In the genomic region with DNA sequence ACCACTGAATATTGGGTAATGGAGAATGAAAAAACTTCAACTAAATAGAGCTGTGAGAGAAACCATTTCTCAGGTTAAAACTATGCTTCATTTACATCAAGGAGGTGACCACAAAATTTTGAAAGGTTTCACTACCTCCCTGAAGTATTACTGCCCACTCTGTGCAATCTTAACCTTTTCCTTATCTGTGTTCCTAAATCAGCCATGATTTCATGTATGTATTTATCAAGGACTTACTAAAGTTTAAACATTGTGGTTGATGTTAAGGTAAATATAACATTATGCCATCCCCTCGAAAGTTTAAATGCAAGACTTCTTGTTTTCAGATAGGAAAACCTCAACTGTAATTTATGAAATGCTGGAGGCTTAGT, we compare ENCODE assay signal across 1 cellular context.
TF ChIP-seq lines count a peak whose summit lies in the region.

No MANE protein-coding gene starts in this region.

TF ChIP-seq in GM12878, 131 proteins besides CTCF, POLR2A, EP300 and RAD21 (continued from another document):
- TF ChIP-seq, protein P1, sequence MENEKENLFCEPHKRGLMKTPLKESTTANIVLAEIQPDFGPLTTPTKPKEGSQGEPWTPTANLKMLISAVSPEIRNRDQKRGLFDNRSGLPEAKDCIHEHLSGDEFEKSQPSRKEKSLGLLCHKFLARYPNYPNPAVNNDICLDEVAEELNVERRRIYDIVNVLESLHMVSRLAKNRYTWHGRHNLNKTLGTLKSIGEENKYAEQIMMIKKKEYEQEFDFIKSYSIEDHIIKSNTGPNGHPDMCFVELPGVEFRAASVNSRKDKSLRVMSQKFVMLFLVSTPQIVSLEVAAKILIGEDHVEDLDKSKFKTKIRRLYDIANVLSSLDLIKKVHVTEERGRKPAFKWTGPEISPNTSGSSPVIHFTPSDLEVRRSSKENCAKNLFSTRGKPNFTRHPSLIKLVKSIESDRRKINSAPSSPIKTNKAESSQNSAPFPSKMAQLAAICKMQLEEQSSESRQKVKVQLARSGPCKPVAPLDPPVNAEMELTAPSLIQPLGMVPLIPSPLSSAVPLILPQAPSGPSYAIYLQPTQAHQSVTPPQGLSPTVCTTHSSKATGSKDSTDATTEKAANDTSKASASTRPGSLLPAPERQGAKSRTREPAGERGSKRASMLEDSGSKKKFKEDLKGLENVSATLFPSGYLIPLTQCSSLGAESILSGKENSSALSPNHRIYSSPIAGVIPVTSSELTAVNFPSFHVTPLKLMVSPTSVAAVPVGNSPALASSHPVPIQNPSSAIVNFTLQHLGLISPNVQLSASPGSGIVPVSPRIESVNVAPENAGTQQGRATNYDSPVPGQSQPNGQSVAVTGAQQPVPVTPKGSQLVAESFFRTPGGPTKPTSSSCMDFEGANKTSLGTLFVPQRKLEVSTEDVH (IDR thresholded peaks at IDR 0.05; ENCODE audit: low read depth, partially characterized antibody): no peak
